In genomic region chr10:84863675-84864074, GRCh38 we compare ENCODE assay signal across 29 cellular contexts.
"Had no signal": no experiment of that assay in that cellular context is flagged by ENCODE, and none has a peak within 500 bp of the region (broad histone marks: within the 10 kb centered on the region; RNA-seq: fewer than 3 reads in every experiment).

No MANE protein-coding gene starts in this region.

- H3K4me3 ChIP-seq: left ventricle myocardium inferior, lung, mucosa of descending colon, neural progenitor cell, right atrium auricular region, right lobe of liver, smooth muscle cell, tibial nerve, uterus had no signal

- DNase-seq: hippocampal formation; immature natural killer cell; kidney; left colon; left ventricle myocardium inferior; midbrain; mucosa of descending colon; naive thymus-derived CD8-positive, alpha-beta T cell; occipital lobe; right lobe of liver; stimulated activated CD4-positive, alpha-beta T cell treated with anti-CD3 and anti-CD28 coated beads, Interleukin-1b, Interleukin-23, amount 100 ng/mL, for 48 hours; stimulated activated CD4-positive, alpha-beta T cell treated with anti-CD3 and anti-CD28 coated beads, Interleukin-2, amount 100 ng/mL, for 48 hours; stimulated activated CD4-positive, alpha-beta T cell treated with anti-CD3 and anti-CD28 coated beads, Interleukin-4, amount 100 ng/mL, for 4 hours; stimulated activated CD8-positive, alpha-beta memory T cell treated with anti-CD3 and anti-CD28 coated beads, Interleukin-4, amount 100 ng/mL, for 48 hours; stimulated activated naive CD4-positive, alpha-beta T cell treated with Interleukin-2 at 50 U/mL for 16 hours; stimulated activated naive CD8-positive, alpha-beta T cell treated with anti-CD3 and anti-CD28 coated beads, Interleukin-15, amount 100 ng/mL, for 72 hours; substantia nigra; uterus had no signal

- H3K36me3 Mint-ChIP-seq: immature natural killer cell; neural progenitor cell; stimulated activated memory B cell treated with anti-CD40 and anti-IgM and Interleukin-4, amounts not matched to agents 10 μg/mL and 1 μg/mL and 100 μg/mL, for 72 hours; type B pancreatic cell had no signal

- H3K4me1 ChIP-seq: neural progenitor cell, parathyroid adenoma, right atrium auricular region, tibial nerve, uterus had no signal

- FAIRE-seq: islet of Langerhans, kidney had no signal

- H3K9ac ChIP-seq: neural progenitor cell, parathyroid adenoma had no signal

- H3K9me3 ChIP-seq: left ventricle myocardium inferior, mucosa of descending colon, neutrophil, right atrium auricular region, right lobe of liver, uterus had no signal

- H3K4me2 ChIP-seq: neural progenitor cell, smooth muscle cell had no signal

- H3K27ac Mint-ChIP-seq: immature natural killer cell; naive thymus-derived CD8-positive, alpha-beta T cell; nephron; neural progenitor cell; stimulated activated memory B cell treated with anti-CD40 and anti-IgM and Interleukin-4, amounts not matched to agents 10 μg/mL and 1 μg/mL and 100 μg/mL, for 72 hours; stimulated activated naive CD8-positive, alpha-beta T cell treated with anti-CD3 and anti-CD28 coated beads, Interleukin-15, amount 100 ng/mL, for 72 hours; type B pancreatic cell had no signal

- H3K27ac ChIP-seq: left ventricle myocardium inferior, neural progenitor cell, neutrophil, parathyroid adenoma, right atrium auricular region, right lobe of liver, tibial nerve, uterus had no signal

- H3K27me3 Mint-ChIP-seq: stimulated activated naive CD8-positive, alpha-beta T cell treated with anti-CD3 and anti-CD28 coated beads, Interleukin-15, amount 100 ng/mL, for 72 hours; type B pancreatic cell had no signal

- ATAC-seq: left colon; mucosa of descending colon; naive thymus-derived CD8-positive, alpha-beta T cell; right lobe of liver; stimulated activated memory B cell treated with anti-CD40 and anti-IgM and Interleukin-4, amounts not matched to agents 10 μg/mL and 1 μg/mL and 100 μg/mL, for 72 hours; stimulated activated naive CD8-positive, alpha-beta T cell treated with anti-CD3 and anti-CD28 coated beads, Interleukin-15, amount 100 ng/mL, for 72 hours had no signal

- H2AFZ ChIP-seq: neural progenitor cell, parathyroid adenoma had no signal

- H3K4me1 Mint-ChIP-seq: immature natural killer cell; naive thymus-derived CD8-positive, alpha-beta T cell; nephron; stimulated activated memory B cell treated with anti-CD40 and anti-IgM and Interleukin-4, amounts not matched to agents 10 μg/mL and 1 μg/mL and 100 μg/mL, for 72 hours; stimulated activated naive CD8-positive, alpha-beta T cell treated with anti-CD3 and anti-CD28 coated beads, Interleukin-15, amount 100 ng/mL, for 72 hours had no signal

- H3K36me3 ChIP-seq: left ventricle myocardium inferior, neural progenitor cell, neutrophil, right atrium auricular region, right lobe of liver, tibial nerve, uterus had no signal

- H3K79me2 ChIP-seq: parathyroid adenoma had no signal

- H3K4me3 Mint-ChIP-seq: immature natural killer cell; naive thymus-derived CD8-positive, alpha-beta T cell; nephron; neural progenitor cell; stimulated activated memory B cell treated with anti-CD40 and anti-IgM and Interleukin-4, amounts not matched to agents 10 μg/mL and 1 μg/mL and 100 μg/mL, for 72 hours; stimulated activated naive CD8-positive, alpha-beta T cell treated with anti-CD3 and anti-CD28 coated beads, Interleukin-15, amount 100 ng/mL, for 72 hours; type B pancreatic cell had no signal

- H3K27me3 ChIP-seq: neural progenitor cell, neutrophil, right atrium auricular region, right lobe of liver, tibial nerve, uterus had no signal
